In genomic region chr20:46327557-46327956, GRCh38 we compare ENCODE assay signal across 2 cellular contexts.
A peak's percentile ranks its signal among the peaks of the same experiment; 100 is the strongest.
TF ChIP-seq lines count a peak whose summit lies in the region.

No MANE protein-coding gene starts in this region.

TF ChIP-seq in HepG2, 621 proteins besides CTCF, POLR2A, EP300 and RAD21:
- TF ChIP-seq HES4 (CRISPR knock-in tag; IDR thresholded peaks at IDR 0.05; ENCODE audit: borderline replicate concordance): no peak
- peak; percentile 84 for TF ChIP-seq ZNF629 (CRISPR knock-in tag; conservative IDR thresholded peaks at IDR 0.05)
TF ChIP-seq in HepG2: peak in this region for 1.

TF ChIP-seq in K562, 482 proteins besides CTCF, POLR2A, EP300 and RAD21:
- TF ChIP-seq RBM25 (IDR thresholded peaks at IDR 0.05; ENCODE audit: low read depth, low read length, severe bottlenecking): peak; percentile 82
- no peak for TF ChIP-seq CBX3 (IDR thresholded peaks at IDR 0.05; ENCODE audit: borderline replicate concordance in 1 of 2, low read length in 2 of 2)
- TF ChIP-seq KDM1A (IDR thresholded peaks at IDR 0.05): peak; percentile 26 to 32; a peak in 1 of 4 replicates
- TF ChIP-seq KDM5B (IDR thresholded peaks at IDR 0.05; ENCODE audit: insufficient replicate concordance, low read depth, low read length): no peak
- TF ChIP-seq XRCC5 (IDR thresholded peaks at IDR 0.05; ENCODE audit: low read depth, low read length): no peak
- TF ChIP-seq ZNF449 (CRISPR knock-in tag; IDR thresholded peaks at IDR 0.05): no peak
- peak; percentile 86 for TF ChIP-seq BCOR (IDR thresholded peaks at IDR 0.05)
- peak; percentile 41; the same call in 1 of the 2 replicates for TF ChIP-seq ESRRA (IDR thresholded peaks at IDR 0.05; ENCODE audit: borderline replicate concordance, low read depth)
- 0 out of 2 replicates have a peak, but pooled peaks have one; percentile 18 for TF ChIP-seq SMARCA5 (IDR thresholded peaks at IDR 0.05)
- TF ChIP-seq ADNP (tag; IDR thresholded peaks at IDR 0.05): peak; percentile 76
- TF ChIP-seq ATF4 (CRISPR knock-in tag; IDR thresholded peaks at IDR 0.05): no peak
